In genomic region chr14:89551955-89552354, GRCh38 we compare ENCODE assay signal across 1 cellular context.
TF ChIP-seq lines count a peak whose summit lies in the region.

No MANE protein-coding gene starts in this region.

TF ChIP-seq in GM23338, 12 proteins besides CTCF, POLR2A, EP300 and RAD21 (continued from another document):
- no peak for TF ChIP-seq REST (IDR thresholded peaks at IDR 0.05; ENCODE audit: unreplicated experiment)
TF ChIP-seq in GM23338: peak in this region for 0.
